ENCODE assay signal across 3 cellular contexts in genomic region chr9:96935401-96935800, GRCh38. TPM values are rescaled to one million over a fixed set of nuclear protein-coding genes. Genes with fewer than 3 reads are reported as not detected.
"Had no signal": no experiment of that assay in that cellular context is flagged by ENCODE, and none has a peak within 500 bp of the region (broad histone marks: within the 10 kb centered on the region; RNA-seq: fewer than 3 reads in every experiment).

No MANE protein-coding gene starts in this region.

RNA-seq across cellular contexts. Expression of gene NUTM2G, which starts 6.8 kb away (rescaled TPM):
- total RNA-seq: HT-29, M059J, SK-MEL-5 had no signal
